8 cellular contexts compared by ENCODE assay signal in genomic region chr6:46626228-46626909, GRCh38. TPM values are rescaled to one million over a fixed set of nuclear protein-coding genes. Genes with fewer than 3 reads are reported as not detected.
A peak's percentile ranks its signal among the peaks of the same experiment; 100 is the strongest.
DNase-seq lines count a peak whose midpoint lies in the region; ATAC-seq, FAIRE-seq and TF ChIP-seq lines count a peak whose summit lies in the region.

No MANE protein-coding gene starts in this region.

- H3K4me3 ChIP-seq in body of pancreas, result no peak overlapping the region

- intact Hi-C loops in body of pancreas (cut with DNase I), result no loop called here
- intact Hi-C loops in left colon (cut with DNase I, micrococcal nuclease), result loop anchor here in 1 of 2 donors (5.0 to 10.0 kb wide), 2 partner anchors 204 to 532 kb away; no protein-coding TSS in a partner anchor

- H3K4me1 ChIP-seq in body of pancreas, result peaks cover 5% of the 10 kb centered on the region

- 20 to 21% methylated on average over 3 of the region's 3 CpGs for WGBS in body of pancreas, 2 donors

- no peak for TF ChIP-seq POLR2A in body of pancreas (IDR thresholded peaks at IDR 0.05)

- no peaks in the 10 kb centered on the region for H3K27me3 ChIP-seq in body of pancreas

- peak; percentile 35 to 77 (median 69) for TF ChIP-seq CTCF in body of pancreas (IDR thresholded peaks at IDR 0.05)

- FAIRE-seq in urothelium cell line (lab: Jason Lieb, UNC), result no peak

- peak; percentile 64 for ATAC-seq in GM21786 (IDR thresholded peaks at IDR 0.05; ENCODE audit: unreplicated experiment)
- ATAC-seq in body of pancreas, result peak; percentile 59
- peak; percentile 46 for ATAC-seq in left colon
- ATAC-seq in HG03135 (IDR thresholded peaks at IDR 0.05; ENCODE audit: unreplicated experiment), result no peak

- H3K36me3 ChIP-seq in body of pancreas (replicated peaks in 1 of 2; ENCODE audit: insufficient read depth in 1 of 2, low read depth in 2 of 2), result no peaks in the 10 kb centered on the region

- H3K27ac ChIP-seq in body of pancreas, result no peak overlapping the region

- H3K9me3 ChIP-seq in body of pancreas, result no peaks in the 10 kb centered on the region

- DNase-seq in DMS 273 (lab: John Stamatoyannopoulos, UW; ENCODE audit: unreplicated experiment) (peak; percentile 58), DMS 273 treated with DMSO at 0.1 percent for 48 hours (lab: John Stamatoyannopoulos, UW) (no peak), NCI-H1105 treated with DMSO at 0.1 percent for 48 hours (lab: John Stamatoyannopoulos, UW) (peak; percentile 40), body of pancreas (no peak), left colon (no peak), urothelium cell line (ENCODE audit: low spot score) (peak; percentile 10)

RNA-seq across cellular contexts. Expression of gene CYP39A1, which starts 26.2 kb away (rescaled TPM):
- total RNA-seq in body of pancreas, result 1 to 10 TPM; 6.0 to 6.3 TPM
- total RNA-seq in left colon, result 1 to 10 TPM; 2.9 to 3.0 TPM

RNA-seq across cellular contexts. Expression of gene SLC25A27, which starts 26.4 kb away (rescaled TPM):
- total RNA-seq in body of pancreas (10 to 100 TPM; 24.1 to 36.8 TPM), left colon (1 to 10 TPM; 7.4 to 7.6 TPM)

Comparison
In these comparisons a context has a peak if more than half of its experiments do, and no peak if none do; other contexts are left out.
1. DNase-seq: peak in DMS 273 (single experiment), NCI-H1105 treated with DMSO at 0.1 percent for 48 hours (single experiment) and urothelium cell line (single experiment); none in DMS 273 treated with DMSO at 0.1 percent for 48 hours (single experiment), body of pancreas (0 of 4) and left colon (0 of 2).